Comparison of ENCODE assay signal across 11 cellular contexts in the genomic region with DNA sequence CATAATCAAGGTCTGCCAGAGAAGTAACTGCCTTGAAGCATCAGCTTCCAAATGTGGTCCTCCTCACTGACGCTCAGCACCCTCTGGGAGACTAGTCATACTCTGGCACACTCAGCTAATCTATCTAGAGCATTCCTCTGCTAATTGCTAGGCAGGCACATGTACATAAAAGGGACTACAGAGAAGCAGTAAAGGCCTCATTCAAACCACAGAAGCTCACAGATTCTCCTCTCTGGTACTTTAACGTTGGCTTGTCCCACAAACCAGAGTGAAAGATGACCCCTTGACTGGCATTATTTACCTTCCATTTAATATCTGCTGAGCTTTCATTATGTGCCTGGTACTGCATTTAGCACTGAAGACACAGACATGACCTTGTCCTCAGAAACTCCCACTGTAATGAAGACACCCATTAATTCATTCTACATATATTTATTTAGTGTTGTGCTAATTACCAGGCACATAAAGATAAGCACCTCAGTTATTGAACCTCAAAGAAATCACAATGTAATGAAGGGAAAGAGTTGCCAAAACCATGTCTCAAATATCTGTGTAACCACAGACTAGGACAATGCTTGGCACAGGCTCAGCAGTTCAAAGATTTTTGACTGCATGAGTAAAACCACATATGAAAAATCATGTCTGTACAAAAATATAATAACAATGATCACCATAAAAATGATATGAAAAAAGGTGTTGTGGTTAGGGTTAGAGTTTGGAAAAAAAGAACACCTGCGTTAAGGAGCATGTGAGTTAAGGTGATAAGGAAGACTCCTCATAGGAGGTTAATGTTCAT.
DNase-seq lines count a peak whose midpoint lies in the region; TF ChIP-seq lines count a peak whose summit lies in the region.
"Had no signal": no experiment of that assay in that cellular context is flagged by ENCODE, and none has a peak within 500 bp of the region (broad histone marks: within the 10 kb centered on the region; RNA-seq: fewer than 3 reads in every experiment).

No MANE protein-coding gene starts in this region.

- H3K27me3 ChIP-seq in MM.1S (replicated peaks; ENCODE audit: insufficient read depth, low read length) = no peaks in the 10 kb centered on the region
- no peaks in the 10 kb centered on the region for H3K27me3 ChIP-seq in adipocyte (replicated peaks; ENCODE audit: control insufficient read depth, insufficient read depth, low read length)

- H3K27ac ChIP-seq in MM.1S (ENCODE audit: low read length) = peak overlapping the region; percentile 60

- H2AFZ ChIP-seq in MM.1S (ENCODE audit: low read length) = peak overlapping the region; percentile 26; the same call in 1 of the 2 replicates

- H3F3A ChIP-seq in MM.1S (ENCODE audit: insufficient read depth, low read length) = peaks cover 18% of the 10 kb centered on the region

- no peaks in the 10 kb centered on the region for H3K9me2 ChIP-seq in MM.1S (replicated peaks; ENCODE audit: insufficient read depth, low read length)

- H3K4me2 ChIP-seq in MM.1S (ENCODE audit: low read depth, low read length) = peak overlapping the region; percentile 30; the same call in 1 of the 2 replicates

- H3K4me1 ChIP-seq in MM.1S (ENCODE audit: low read length) = peaks cover 23% of the 10 kb centered on the region
- peaks cover 9% of the 10 kb centered on the region for H3K4me1 ChIP-seq in adipocyte (ENCODE audit: control insufficient read depth, insufficient read depth, low read length)

- H3K9me3 ChIP-seq in MM.1S (replicated peaks; ENCODE audit: insufficient read depth, low read length) (no peaks in the 10 kb centered on the region), adipocyte (ENCODE audit: control insufficient read depth, low read length) (no peaks in the 10 kb centered on the region)

- in situ Hi-C loops in G401 (cut with HindIII; ENCODE audit: low sequenced_read_pairs) = no loop called here

- no peak for TF ChIP-seq CTCF in MM.1S (IDR thresholded peaks at IDR 0.05; ENCODE audit: low read length)

- no peaks in the 10 kb centered on the region for H3K36me3 ChIP-seq in MM.1S (replicated peaks; ENCODE audit: insufficient read depth, low read length)
- H3K36me3 ChIP-seq in adipocyte (ENCODE audit: control insufficient read depth, insufficient read depth, low read length, severe bottlenecking) = no peaks in the 10 kb centered on the region

- no peak overlapping the region for H3K9ac ChIP-seq in MM.1S (ENCODE audit: low read length)
- H3K9ac ChIP-seq in adipocyte (ENCODE audit: low read length) = no peak overlapping the region

- H4K20me1 ChIP-seq in MM.1S (ENCODE audit: insufficient read depth, low read length) = no peaks in the 10 kb centered on the region

- DNase-seq in AG20443 (ENCODE audit: low spot score) (peak; percentile 38), MM.1S (peak; percentile 76), adipocyte (ENCODE audit: low read depth) (peak; percentile 66), iPS-NIHi7 (ENCODE audit: extremely low spot score) (peak; percentile 7), G401 (ENCODE audit: low spot score) (no peak), T-helper 1 cell (no peak), KG1 (lab: John Stamatoyannopoulos, UW) (no peak)
- no peak for DNase-seq in stimulated activated CD4-positive, alpha-beta T cell treated with anti-CD3 and anti-CD28 coated beads, Interleukin-4, amount 100 ng/mL, for 4 hours
- DNase-seq: activated CD4-positive, alpha-beta T cell treated with anti-CD3 and anti-CD28 coated beads, Interleukin-2, amount 10 ng/mL, durations not matched to agents 24 days and 14 days; activated effector memory CD4-positive, alpha-beta T cell treated with anti-CD3 and anti-CD28 coated beads, Interleukin-2, amount 50 U/mL, for 16 hours; NCI-H446 treated with DMSO at 0.1 percent for 48 hours had no signal

- no peaks in the 10 kb centered on the region for H3K79me2 ChIP-seq in MM.1S (ENCODE audit: low read length)

- H3K4me3 ChIP-seq in MM.1S (ENCODE audit: low read length) = no peak overlapping the region
- no peak overlapping the region for H3K4me3 ChIP-seq in adipocyte (ENCODE audit: low read length)

Comparison
In these comparisons a context has a peak if more than half of its experiments do, and no peak if none do; other contexts are left out.
1. DNase-seq: peak in AG20443 (single experiment), MM.1S (single experiment), adipocyte (single experiment) and iPS-NIHi7 (single experiment); none in stimulated activated CD4-positive, alpha-beta T cell treated with anti-CD3 and anti-CD28 coated beads, Interleukin-4, amount 100 ng/mL, for 4 hours (0 of 2), G401 (single experiment), T-helper 1 cell (0 of 5) and KG1 (single experiment).